1 cellular context compared by ENCODE assay signal in the genomic region with DNA sequence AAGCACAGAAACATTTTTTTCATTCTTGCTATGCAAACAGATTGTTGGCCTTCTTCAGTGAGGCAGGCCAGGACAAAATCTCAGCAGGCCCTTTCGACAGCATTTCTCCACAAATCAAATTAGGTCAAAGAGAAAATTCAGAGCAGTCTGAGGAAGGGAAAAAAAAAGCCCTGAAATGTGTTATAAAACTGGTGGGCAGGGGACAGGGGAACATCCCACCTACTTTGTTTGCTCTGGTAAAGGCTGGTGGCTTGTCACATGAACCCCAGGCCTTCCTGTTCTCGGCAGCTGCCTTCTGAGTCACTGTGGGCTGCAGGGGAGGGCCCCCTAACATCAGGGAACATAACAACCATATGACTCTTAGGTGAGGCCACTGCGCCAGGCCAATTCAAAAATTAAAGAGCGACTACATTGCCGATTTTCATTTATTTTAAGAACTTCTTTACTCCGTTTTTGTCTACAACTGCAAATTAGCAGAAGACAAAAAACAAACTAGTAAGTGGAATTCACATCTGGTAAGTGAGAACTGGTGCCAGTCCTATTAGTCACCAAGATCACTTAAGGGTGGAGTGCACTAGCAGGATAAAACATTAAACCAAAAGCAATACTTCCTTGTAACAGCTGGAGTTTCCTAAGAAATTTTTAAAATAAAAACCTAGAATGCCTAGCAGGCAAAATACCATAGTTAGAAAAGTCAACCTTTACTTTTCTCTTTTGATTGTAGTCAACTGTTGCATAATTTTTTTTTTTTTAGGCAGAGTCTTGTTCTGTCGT.
TF ChIP-seq lines count a peak whose summit lies in the region.

No MANE protein-coding gene starts in this region.

TF ChIP-seq in K562, 482 proteins besides CTCF, POLR2A, EP300 and RAD21:
- TF ChIP-seq FUS (optimal IDR thresholded peaks at IDR 0.05; ENCODE audit: low read depth, low read length) = no peak
- no peak for TF ChIP-seq ZNF408 (CRISPR knock-in tag; IDR thresholded peaks at IDR 0.05; ENCODE audit: low read depth)
- TF ChIP-seq ZFX (CRISPR knock-in tag; IDR thresholded peaks at IDR 0.05) = peak; percentile 47
- TF ChIP-seq SMAD1 (IDR thresholded peaks at IDR 0.05; ENCODE audit: low read depth, low read length, partially characterized antibody) = no peak
- peak; percentile 55; the same call in 1 of the 2 replicates for TF ChIP-seq ZNF134 (CRISPR knock-in tag; conservative IDR thresholded peaks at IDR 0.05)
- peak; percentile 43; the same call in 1 of the 2 replicates for TF ChIP-seq CBFA2T3 (IDR thresholded peaks at IDR 0.05)
- TF ChIP-seq TSC22D4 (tag; IDR thresholded peaks at IDR 0.05) = no peak
- TF ChIP-seq JUND (IDR thresholded peaks at IDR 0.05; ENCODE audit: borderline replicate concordance, low read depth, low read length) = peak; percentile 78
- peak; percentile 23; the same call in 1 of the 3 replicates for TF ChIP-seq JUND (tag; IDR thresholded peaks at IDR 0.05; ENCODE audit: borderline replicate concordance, low read depth, low read length)
- no peak for TF ChIP-seq POLR2H (tag; IDR thresholded peaks at IDR 0.05; ENCODE audit: low read depth)
- no peak for TF ChIP-seq ZNF586 (CRISPR knock-in tag; conservative IDR thresholded peaks at IDR 0.05)
- TF ChIP-seq, protein P1, sequence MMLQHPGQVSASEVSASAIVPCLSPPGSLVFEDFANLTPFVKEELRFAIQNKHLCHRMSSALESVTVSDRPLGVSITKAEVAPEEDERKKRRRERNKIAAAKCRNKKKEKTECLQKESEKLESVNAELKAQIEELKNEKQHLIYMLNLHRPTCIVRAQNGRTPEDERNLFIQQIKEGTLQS (IDR thresholded peaks at IDR 0.05) = peak; percentile 37; the same call in 1 of the 2 replicates
- TF ChIP-seq, protein P1 (CRISPR knock-in tag; conservative IDR thresholded peaks at IDR 0.05) = no peak
- TF ChIP-seq KDM1A (IDR thresholded peaks at IDR 0.05) = peak; percentile 70 to 71; a peak in 2 of 4 replicates
- TF ChIP-seq CBFA2T2 (conservative IDR thresholded peaks at IDR 0.05) = 0 out of 2 replicates have a peak, but pooled peaks have one; percentile 9
- no peak for TF ChIP-seq TCF7L2 (IDR thresholded peaks at IDR 0.05; ENCODE audit: low read depth, low read length)
- TF ChIP-seq, protein P2, sequence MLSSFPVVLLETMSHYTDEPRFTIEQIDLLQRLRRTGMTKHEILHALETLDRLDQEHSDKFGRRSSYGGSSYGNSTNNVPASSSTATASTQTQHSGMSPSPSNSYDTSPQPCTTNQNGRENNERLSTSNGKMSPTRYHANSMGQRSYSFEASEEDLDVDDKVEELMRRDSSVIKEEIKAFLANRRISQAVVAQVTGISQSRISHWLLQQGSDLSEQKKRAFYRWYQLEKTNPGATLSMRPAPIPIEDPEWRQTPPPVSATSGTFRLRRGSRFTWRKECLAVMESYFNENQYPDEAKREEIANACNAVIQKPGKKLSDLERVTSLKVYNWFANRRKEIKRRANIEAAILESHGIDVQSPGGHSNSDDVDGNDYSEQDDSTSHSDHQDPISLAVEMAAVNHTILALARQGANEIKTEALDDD (IDR thresholded peaks at IDR 0.05) = peak; percentile 72
- no peak for TF ChIP-seq ZNF445 (CRISPR knock-in tag; IDR thresholded peaks at IDR 0.05; ENCODE audit: low read depth)
- peak; percentile 85 for TF ChIP-seq FOSL1 (tag; conservative IDR thresholded peaks at IDR 0.05)
- TF ChIP-seq ZNF384 (IDR thresholded peaks at IDR 0.05; ENCODE audit: low read depth, low read length) = peak; percentile 28; the same call in 1 of the 2 replicates
- no peak for TF ChIP-seq SRSF7 (optimal IDR thresholded peaks at IDR 0.05; ENCODE audit: low read depth, low read length)
- TF ChIP-seq DPF2 (IDR thresholded peaks at IDR 0.05) = 0 out of 2 replicates have a peak, but pooled peaks have one; percentile 34
- TF ChIP-seq KLF1 (tag; IDR thresholded peaks at IDR 0.05) = no peak
- no peak for TF ChIP-seq MCM3 (IDR thresholded peaks at IDR 0.05)
- TF ChIP-seq, protein P3, sequence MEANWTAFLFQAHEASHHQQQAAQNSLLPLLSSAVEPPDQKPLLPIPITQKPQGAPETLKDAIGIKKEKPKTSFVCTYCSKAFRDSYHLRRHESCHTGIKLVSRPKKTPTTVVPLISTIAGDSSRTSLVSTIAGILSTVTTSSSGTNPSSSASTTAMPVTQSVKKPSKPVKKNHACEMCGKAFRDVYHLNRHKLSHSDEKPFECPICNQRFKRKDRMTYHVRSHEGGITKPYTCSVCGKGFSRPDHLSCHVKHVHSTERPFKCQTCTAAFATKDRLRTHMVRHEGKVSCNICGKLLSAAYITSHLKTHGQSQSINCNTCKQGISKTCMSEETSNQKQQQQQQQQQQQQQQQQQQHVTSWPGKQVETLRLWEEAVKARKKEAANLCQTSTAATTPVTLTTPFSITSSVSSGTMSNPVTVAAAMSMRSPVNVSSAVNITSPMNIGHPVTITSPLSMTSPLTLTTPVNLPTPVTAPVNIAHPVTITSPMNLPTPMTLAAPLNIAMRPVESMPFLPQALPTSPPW (CRISPR knock-in tag; IDR thresholded peaks at IDR 0.05) = peak; percentile 71
- TF ChIP-seq L3MBTL2 (IDR thresholded peaks at IDR 0.05) = peak; percentile 26; the same call in 1 of the 2 replicates
- peak; percentile 33; the same call in 1 of the 2 replicates for TF ChIP-seq NFE2 (IDR thresholded peaks at IDR 0.05; ENCODE audit: low read depth)
- TF ChIP-seq SMARCA4 (IDR thresholded peaks at IDR 0.05) = peak; percentile 48; the same call in 1 of the 2 replicates
- 0 out of 2 replicates have a peak, but pooled peaks have one; percentile 20 for TF ChIP-seq ZBTB7A (IDR thresholded peaks at IDR 0.05; ENCODE audit: borderline replicate concordance, control insufficient read depth, low read depth, low read length)
- TF ChIP-seq, protein P4, sequence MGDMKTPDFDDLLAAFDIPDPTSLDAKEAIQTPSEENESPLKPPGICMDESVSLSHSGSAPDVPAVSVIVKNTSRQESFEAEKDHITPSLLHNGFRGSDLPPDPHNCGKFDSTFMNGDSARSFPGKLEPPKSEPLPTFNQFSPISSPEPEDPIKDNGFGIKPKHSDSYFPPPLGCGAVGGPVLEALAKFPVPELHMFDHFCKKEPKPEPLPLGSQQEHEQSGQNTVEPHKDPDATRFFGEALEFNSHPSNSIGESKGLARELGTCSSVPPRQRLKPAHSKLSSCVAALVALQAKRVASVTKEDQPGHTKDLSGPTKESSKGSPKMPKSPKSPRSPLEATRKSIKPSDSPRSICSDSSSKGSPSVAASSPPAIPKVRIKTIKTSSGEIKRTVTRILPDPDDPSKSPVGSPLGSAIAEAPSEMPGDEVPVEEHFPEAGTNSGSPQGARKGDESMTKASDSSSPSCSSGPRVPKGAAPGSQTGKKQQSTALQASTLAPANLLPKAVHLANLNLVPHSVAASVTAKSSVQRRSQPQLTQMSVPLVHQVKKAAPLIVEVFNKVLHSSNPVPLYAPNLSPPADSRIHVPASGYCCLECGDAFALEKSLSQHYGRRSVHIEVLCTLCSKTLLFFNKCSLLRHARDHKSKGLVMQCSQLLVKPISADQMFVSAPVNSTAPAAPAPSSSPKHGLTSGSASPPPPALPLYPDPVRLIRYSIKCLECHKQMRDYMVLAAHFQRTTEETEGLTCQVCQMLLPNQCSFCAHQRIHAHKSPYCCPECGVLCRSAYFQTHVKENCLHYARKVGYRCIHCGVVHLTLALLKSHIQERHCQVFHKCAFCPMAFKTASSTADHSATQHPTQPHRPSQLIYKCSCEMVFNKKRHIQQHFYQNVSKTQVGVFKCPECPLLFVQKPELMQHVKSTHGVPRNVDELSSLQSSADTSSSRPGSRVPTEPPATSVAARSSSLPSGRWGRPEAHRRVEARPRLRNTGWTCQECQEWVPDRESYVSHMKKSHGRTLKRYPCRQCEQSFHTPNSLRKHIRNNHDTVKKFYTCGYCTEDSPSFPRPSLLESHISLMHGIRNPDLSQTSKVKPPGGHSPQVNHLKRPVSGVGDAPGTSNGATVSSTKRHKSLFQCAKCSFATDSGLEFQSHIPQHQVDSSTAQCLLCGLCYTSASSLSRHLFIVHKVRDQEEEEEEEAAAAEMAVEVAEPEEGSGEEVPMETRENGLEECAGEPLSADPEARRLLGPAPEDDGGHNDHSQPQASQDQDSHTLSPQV (IDR thresholded peaks at IDR 0.05) = peak; percentile 63
